Comparison of ENCODE assay signal across 12 cellular contexts in genomic region chr16:22977294-22977697, GRCh38.
DNase-seq lines count a peak whose midpoint lies in the region; ATAC-seq, FAIRE-seq and TF ChIP-seq lines count a peak whose summit lies in the region.
"Had no signal": no experiment of that assay in that cellular context is flagged by ENCODE, and none has a peak within 500 bp of the region (broad histone marks: within the 10 kb centered on the region; RNA-seq: fewer than 3 reads in every experiment).

No MANE protein-coding gene starts in this region.

- H3K27me3 ChIP-seq in esophagus muscularis mucosa (peaks cover 0 to 23% (median 0%) of the 10 kb centered on the region in 4 donors), small intestine (ENCODE audit: control insufficient read depth in 2 of 2, insufficient read depth in 2 of 2, low read length in 2 of 2) (peaks cover 0 to 10% of the 10 kb centered on the region in 2 donors)

- H3K9me3 ChIP-seq in esophagus muscularis mucosa (peaks cover 0 to 1% (median 0%) of the 10 kb centered on the region in 4 donors), small intestine (ENCODE audit: control insufficient read depth, low read depth) (no peaks in the 10 kb centered on the region)

- H3K4me3 ChIP-seq in esophagus muscularis mucosa (no peak overlapping the region), small intestine (ENCODE audit: low read depth in 1 of 2, low read length in 2 of 2) (no peak overlapping the region)

- TF ChIP-seq EP300 in esophagus muscularis mucosa (IDR thresholded peaks at IDR 0.05): no peak

- DNase-seq in NCI-H82 (lab: John Stamatoyannopoulos, UW): peak; percentile 57
- no peak for DNase-seq in NCI-H82 treated with DMSO at 0.1 percent for 48 hours (lab: John Stamatoyannopoulos, UW; ENCODE audit: unreplicated experiment)
- peak; percentile 8 for DNase-seq in NCI-H510A (lab: John Stamatoyannopoulos, UW)
- peak; percentile 14 for DNase-seq in esophagus muscularis mucosa (ENCODE audit: extremely low spot score)
- peak; percentile 1 for DNase-seq in small intestine
- DNase-seq in activated CD4-positive, alpha-beta T cell treated with anti-CD3 and anti-CD28 coated beads for 1 hour: no peak
- DNase-seq in ureter (ENCODE audit: low spot score): no peak
- DNase-seq: activated T-cell treated with anti-CD3 and anti-CD28 coated beads, Interleukin-2, amount 50 U/mL, for 72 hours; effector memory CD8-positive, alpha-beta T cell; Right ventricle myocardium superior had no signal

- H3K27ac ChIP-seq in esophagus muscularis mucosa (replicated peaks in 1 of 4) (no peak overlapping the region), small intestine (ENCODE audit: low read depth in 1 of 2, low read length in 1 of 2) (no peak overlapping the region)
- H3K27ac ChIP-seq: HL-60 had no signal

- intact Hi-C loops in esophagus muscularis mucosa (cut with DNase I): no loop called here

- no peak for FAIRE-seq in small intestine (lab: Jason Lieb, UNC)

- no peak for TF ChIP-seq POLR2A in esophagus muscularis mucosa (IDR thresholded peaks at IDR 0.05; ENCODE audit: low read depth)

- H3K4me1 ChIP-seq in esophagus muscularis mucosa (no peaks in the 10 kb centered on the region), small intestine (ENCODE audit: control insufficient read depth in 2 of 2, insufficient read depth in 1 of 2, low read depth in 1 of 2, low read length in 1 of 2) (no peaks in the 10 kb centered on the region)

- ATAC-seq in HG02938 (IDR thresholded peaks at IDR 0.05; ENCODE audit: unreplicated experiment): no peak
- ATAC-seq: activated T-cell treated with anti-CD3 and anti-CD28 coated beads, Interleukin-2, amount 50 U/mL, for 72 hours; effector memory CD8-positive, alpha-beta T cell had no signal

- H3K36me3 ChIP-seq in esophagus muscularis mucosa (no peaks in the 10 kb centered on the region), small intestine (ENCODE audit: control insufficient read depth in 2 of 2, insufficient read depth in 2 of 2, low read length in 2 of 2) (no peaks in the 10 kb centered on the region)

- peak in 1 of 3 experiments; percentile 13 for TF ChIP-seq CTCF in esophagus muscularis mucosa (IDR thresholded peaks at IDR 0.05)

- WGBS in esophagus muscularis mucosa: 69% methylated on average over 4 of the region's 4 CpGs
- 48 to 51% (median 49%) methylated on average over 4 of the region's 4 CpGs for WGBS in small intestine, 3 donors

Comparison
In these comparisons a context has a peak if more than half of its experiments do, and no peak if none do; other contexts are left out.
1. DNase-seq: peak in NCI-H82 (single experiment), NCI-H510A (single experiment), esophagus muscularis mucosa (single experiment) and small intestine (single experiment); none in NCI-H82 treated with DMSO at 0.1 percent for 48 hours (single experiment), activated CD4-positive, alpha-beta T cell treated with anti-CD3 and anti-CD28 coated beads for 1 hour (single experiment) and ureter (single experiment).